In genomic region chr12:26966842-26967241, GRCh38 we compare ENCODE assay signal across 19 cellular contexts.
"Had no signal": no experiment of that assay in that cellular context is flagged by ENCODE, and none has a peak within 500 bp of the region (broad histone marks: within the 10 kb centered on the region; RNA-seq: fewer than 3 reads in every experiment).

No MANE protein-coding gene starts in this region.

- H3K4me3 ChIP-seq: hepatocyte, left ventricle myocardium inferior, lower lobe of right lung, pancreas, smooth muscle cell had no signal

- H3K79me2 ChIP-seq: hepatocyte had no signal

- ATAC-seq: left cardiac atrium, lower lobe of right lung, pancreas, right cardiac atrium had no signal

- H3K27me3 ChIP-seq: hepatocyte, pancreas had no signal

- H3K27ac ChIP-seq: hepatocyte, left ventricle myocardium inferior, lower lobe of right lung, pancreas had no signal

- DNase-seq: effector CD4-positive, alpha-beta T cell; endodermal cell; foreskin melanocyte; head of caudate nucleus; kidney; left cardiac atrium; left ventricle myocardium inferior; lower lobe of right lung; mesenchymal stem cell; midbrain; occipital lobe; pancreas; right cardiac atrium; stimulated activated CD4-positive, alpha-beta T cell treated with anti-CD3 and anti-CD28 coated beads, Interleukin-2, amount 100 ng/mL, for 48 hours; stimulated activated naive CD4-positive, alpha-beta T cell treated with Interleukin-2 at 50 U/mL for 16 hours; trophoblast cell had no signal

- H2AFZ ChIP-seq: hepatocyte had no signal

- H3K4me1 ChIP-seq: left ventricle myocardium inferior, lower lobe of right lung, pancreas had no signal

- FAIRE-seq: endothelial cell of umbilical vein, pancreas had no signal

- H3K4me2 ChIP-seq: hepatocyte, smooth muscle cell had no signal

- H3K9me3 ChIP-seq: left ventricle myocardium inferior, lower lobe of right lung, pancreas had no signal
